ENCODE assay signal across 19 cellular contexts in the genomic region with DNA sequence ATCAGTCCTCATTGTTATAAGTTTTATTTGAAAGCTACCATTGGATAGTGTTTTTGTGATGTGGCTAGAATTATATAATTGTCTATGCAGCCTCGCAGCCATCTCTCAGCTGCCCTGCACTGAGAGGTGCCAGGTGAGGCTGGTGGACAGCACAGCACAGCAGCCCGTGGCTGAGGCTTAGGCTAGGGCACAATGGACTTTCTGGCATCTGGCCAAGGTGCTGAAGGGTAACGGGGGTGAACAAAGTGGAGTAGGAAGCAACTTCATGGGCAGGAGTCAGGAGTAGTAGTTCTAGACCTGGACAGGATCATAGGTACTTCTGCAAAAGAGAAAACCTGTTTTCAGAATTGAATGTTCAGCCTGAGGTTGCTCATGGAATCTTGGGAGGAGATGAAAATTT. TPM values are rescaled to one million over a fixed set of nuclear protein-coding genes. Genes with fewer than 3 reads are reported as not detected.
DNase-seq lines count a peak whose midpoint lies in the region; ATAC-seq and TF ChIP-seq lines count a peak whose summit lies in the region.
"Had no signal": no experiment of that assay in that cellular context is flagged by ENCODE, and none has a peak within 500 bp of the region (broad histone marks: within the 10 kb centered on the region; RNA-seq: fewer than 3 reads in every experiment).

No MANE protein-coding gene starts in this region.

- peaks cover 18% of the 10 kb centered on the region for H3K4me1 Mint-ChIP-seq in T-helper 17 cell
- peaks cover 56% of the 10 kb centered on the region for H3K4me1 Mint-ChIP-seq in stimulated activated effector memory CD8-positive, alpha-beta T cell treated with anti-CD3 and anti-CD28 coated beads, Interleukin-12 subunit alpha, Interleukin-12 subunit beta, amount 100 ng/mL, for 72 hours

- no peak overlapping the region for H3K27ac Mint-ChIP-seq in T-helper 17 cell
- H3K27ac Mint-ChIP-seq in stimulated activated effector memory CD8-positive, alpha-beta T cell treated with anti-CD3 and anti-CD28 coated beads, Interleukin-12 subunit alpha, Interleukin-12 subunit beta, amount 100 ng/mL, for 72 hours = no peak overlapping the region

- H3K4me3 ChIP-seq in DOHH2 (ENCODE audit: low read length) (peak overlapping the region; percentile 57), HEK293 (ENCODE audit: low read depth, low read length) (no peak overlapping the region)
- H3K4me3 ChIP-seq: GM23248, sigmoid colon had no signal

- POLR2A ChIA-PET in HEK293 (lab: Yijun Ruan, JAX) = no interaction called here

- H4K20me1 ChIP-seq in DOHH2 (ENCODE audit: control insufficient read depth, insufficient read depth, low read depth, low read length) = no peaks in the 10 kb centered on the region

- TF ChIP-seq CTCF in DOHH2 (IDR thresholded peaks at IDR 0.05; ENCODE audit: low read depth, low read length, poor library complexity, severe bottlenecking) (no peak), HEK293 (tag by site-specific recombination; IDR thresholded peaks at IDR 0.05) (no peak)

- peaks cover 3% of the 10 kb centered on the region for H3K36me3 Mint-ChIP-seq in T-helper 17 cell (ENCODE audit: low read depth)
- peaks cover 5% of the 10 kb centered on the region for H3K36me3 Mint-ChIP-seq in stimulated activated effector memory CD8-positive, alpha-beta T cell treated with anti-CD3 and anti-CD28 coated beads, Interleukin-12 subunit alpha, Interleukin-12 subunit beta, amount 100 ng/mL, for 72 hours

- ATAC-seq in T-helper 17 cell (peak; percentile 20), HG02981 (IDR thresholded peaks at IDR 0.05; ENCODE audit: unreplicated experiment) (no peak)
- ATAC-seq in stimulated activated effector memory CD8-positive, alpha-beta T cell treated with anti-CD3 and anti-CD28 coated beads, Interleukin-12 subunit alpha, Interleukin-12 subunit beta, amount 100 ng/mL, for 72 hours = no peak
- ATAC-seq: left colon had no signal

- H3K4me3 Mint-ChIP-seq in T-helper 17 cell = no peak overlapping the region
- H3K4me3 Mint-ChIP-seq in stimulated activated effector memory CD8-positive, alpha-beta T cell treated with anti-CD3 and anti-CD28 coated beads, Interleukin-12 subunit alpha, Interleukin-12 subunit beta, amount 100 ng/mL, for 72 hours = no peak overlapping the region

- H3K79me2 ChIP-seq in DOHH2 (ENCODE audit: control insufficient read depth, low read length) = peaks cover 100% of the 10 kb centered on the region

- peaks cover 4% of the 10 kb centered on the region for H3K9me3 Mint-ChIP-seq in stimulated activated effector memory CD8-positive, alpha-beta T cell treated with anti-CD3 and anti-CD28 coated beads, Interleukin-12 subunit alpha, Interleukin-12 subunit beta, amount 100 ng/mL, for 72 hours

- peaks cover under 1% of the 10 kb centered on the region; the same call in 1 of the 2 replicates for H3K9me3 ChIP-seq in DOHH2 (ENCODE audit: control insufficient read depth, insufficient read depth, low read length)
- H3K9me3 ChIP-seq in HEK293 (ENCODE audit: control insufficient read depth, insufficient read depth, low read depth, low read length) = no peaks in the 10 kb centered on the region
- peaks cover 1% of the 10 kb centered on the region for H3K9me3 ChIP-seq in T-helper 17 cell (ENCODE audit: control insufficient read depth, low read length, poor library complexity, severe bottlenecking)
- H3K9me3 ChIP-seq: sigmoid colon had no signal

- no peaks in the 10 kb centered on the region for H3K27me3 ChIP-seq in DOHH2 (ENCODE audit: control insufficient read depth, low read length)
- H3K27me3 ChIP-seq: sigmoid colon had no signal

- peak overlapping the region; percentile 82 for H3K4me2 ChIP-seq in DOHH2 (ENCODE audit: low read length)

- H3K27me3 Mint-ChIP-seq in T-helper 17 cell = no peaks in the 10 kb centered on the region

- peaks cover 72% of the 10 kb centered on the region for H3K36me3 ChIP-seq in DOHH2 (ENCODE audit: control insufficient read depth, low read length)
- no peaks in the 10 kb centered on the region for H3K36me3 ChIP-seq in HEK293 (ENCODE audit: control insufficient read depth in 2 of 2, insufficient read depth in 1 of 2, low read length in 2 of 2)
- H3K36me3 ChIP-seq: sigmoid colon had no signal

- CTCF ChIA-PET in HEK293 (lab: Yijun Ruan, JAX) = no interaction called here

- H3K27ac ChIP-seq in DOHH2 (ENCODE audit: low read depth, low read length) (peak overlapping the region; percentile 90), HEK293 (ENCODE audit: extremely low read depth, low read depth, low read length) (no peak overlapping the region)
- H3K27ac ChIP-seq: GM23248, HL-60, sigmoid colon had no signal

- no peaks in the 10 kb centered on the region for H3K9me2 ChIP-seq in DOHH2 (replicated peaks; ENCODE audit: control insufficient read depth, low read length)

- H3K4me1 ChIP-seq in DOHH2 (ENCODE audit: control insufficient read depth, low read length) (peaks cover 100% of the 10 kb centered on the region), HEK293 (ENCODE audit: control insufficient read depth, insufficient read depth, low read length) (peaks cover 10% of the 10 kb centered on the region)
- H3K4me1 ChIP-seq: sigmoid colon had no signal

- DNase-seq in T-helper 17 cell = no peak
- peak; percentile 61 for DNase-seq in left kidney (ENCODE audit: low read depth, low spot score)
- DNase-seq in occipital lobe (lab: John Stamatoyannopoulos, UW) = no peak
- DNase-seq in stimulated activated effector memory CD8-positive, alpha-beta T cell treated with anti-CD3 and anti-CD28 coated beads, Interleukin-12 subunit alpha, Interleukin-12 subunit beta, amount 100 ng/mL, for 72 hours (ENCODE audit: low spot score in 2 of 2) = no peak
- no peak for DNase-seq in NCI-H2081 treated with DMSO at 0.1 percent for 48 hours (lab: John Stamatoyannopoulos, UW)
- DNase-seq: activated gamma-delta T cell; aorta; EL; GM23248; hypothalamus; KG1; SHP77 treated with DMSO at 0.1 percent for 48 hours; sigmoid colon; stimulated activated CD4-positive, alpha-beta T cell treated with anti-CD3 and anti-CD28 coated beads, Interleukin-1b, Interleukin-23, amount 100 ng/mL, for 48 hours had no signal

- peaks cover 58% of the 10 kb centered on the region for H3F3A ChIP-seq in DOHH2 (ENCODE audit: control insufficient read depth, insufficient read depth)

TF ChIP-seq in HEK293, 187 proteins besides CTCF, POLR2A, EP300 and RAD21:
- TF ChIP-seq, protein P1, sequence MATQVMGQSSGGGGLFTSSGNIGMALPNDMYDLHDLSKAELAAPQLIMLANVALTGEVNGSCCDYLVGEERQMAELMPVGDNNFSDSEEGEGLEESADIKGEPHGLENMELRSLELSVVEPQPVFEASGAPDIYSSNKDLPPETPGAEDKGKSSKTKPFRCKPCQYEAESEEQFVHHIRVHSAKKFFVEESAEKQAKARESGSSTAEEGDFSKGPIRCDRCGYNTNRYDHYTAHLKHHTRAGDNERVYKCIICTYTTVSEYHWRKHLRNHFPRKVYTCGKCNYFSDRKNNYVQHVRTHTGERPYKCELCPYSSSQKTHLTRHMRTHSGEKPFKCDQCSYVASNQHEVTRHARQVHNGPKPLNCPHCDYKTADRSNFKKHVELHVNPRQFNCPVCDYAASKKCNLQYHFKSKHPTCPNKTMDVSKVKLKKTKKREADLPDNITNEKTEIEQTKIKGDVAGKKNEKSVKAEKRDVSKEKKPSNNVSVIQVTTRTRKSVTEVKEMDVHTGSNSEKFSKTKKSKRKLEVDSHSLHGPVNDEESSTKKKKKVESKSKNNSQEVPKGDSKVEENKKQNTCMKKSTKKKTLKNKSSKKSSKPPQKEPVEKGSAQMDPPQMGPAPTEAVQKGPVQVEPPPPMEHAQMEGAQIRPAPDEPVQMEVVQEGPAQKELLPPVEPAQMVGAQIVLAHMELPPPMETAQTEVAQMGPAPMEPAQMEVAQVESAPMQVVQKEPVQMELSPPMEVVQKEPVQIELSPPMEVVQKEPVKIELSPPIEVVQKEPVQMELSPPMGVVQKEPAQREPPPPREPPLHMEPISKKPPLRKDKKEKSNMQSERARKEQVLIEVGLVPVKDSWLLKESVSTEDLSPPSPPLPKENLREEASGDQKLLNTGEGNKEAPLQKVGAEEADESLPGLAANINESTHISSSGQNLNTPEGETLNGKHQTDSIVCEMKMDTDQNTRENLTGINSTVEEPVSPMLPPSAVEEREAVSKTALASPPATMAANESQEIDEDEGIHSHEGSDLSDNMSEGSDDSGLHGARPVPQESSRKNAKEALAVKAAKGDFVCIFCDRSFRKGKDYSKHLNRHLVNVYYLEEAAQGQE (tag by site-specific recombination; IDR thresholded peaks at IDR 0.05) = peak; percentile 81
- no peak for TF ChIP-seq ZBTB1 (tag by site-specific recombination; IDR thresholded peaks at IDR 0.05)

RNA-seq across cellular contexts. Expression of a gene that starts 15.2 kb away (rescaled TPM):
- total RNA-seq in T-helper 17 cell = 10 to 100 TPM in 1 of 2 donors, 1 to 10 TPM in 1; 3.9 to 13.5 TPM
- total RNA-seq in occipital lobe = 11.1 TPM
